Comparison of ENCODE assay signal across 1 cellular context in genomic region chr16:75257886-75258806, GRCh38.
TF ChIP-seq lines count a peak whose summit lies in the region.

No MANE protein-coding gene starts in this region.

TF ChIP-seq in IMR-90, 13 proteins besides CTCF, POLR2A, EP300 and RAD21:
- TF ChIP-seq, protein P1, sequence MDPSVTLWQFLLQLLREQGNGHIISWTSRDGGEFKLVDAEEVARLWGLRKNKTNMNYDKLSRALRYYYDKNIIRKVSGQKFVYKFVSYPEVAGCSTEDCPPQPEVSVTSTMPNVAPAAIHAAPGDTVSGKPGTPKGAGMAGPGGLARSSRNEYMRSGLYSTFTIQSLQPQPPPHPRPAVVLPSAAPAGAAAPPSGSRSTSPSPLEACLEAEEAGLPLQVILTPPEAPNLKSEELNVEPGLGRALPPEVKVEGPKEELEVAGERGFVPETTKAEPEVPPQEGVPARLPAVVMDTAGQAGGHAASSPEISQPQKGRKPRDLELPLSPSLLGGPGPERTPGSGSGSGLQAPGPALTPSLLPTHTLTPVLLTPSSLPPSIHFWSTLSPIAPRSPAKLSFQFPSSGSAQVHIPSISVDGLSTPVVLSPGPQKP (IDR thresholded peaks at IDR 0.05; ENCODE audit: borderline replicate concordance, low read depth, low read length), result no peak
- TF ChIP-seq FOS (IDR thresholded peaks at IDR 0.05; ENCODE audit: low read depth, low read length) (no peak), CEBPB (IDR thresholded peaks at IDR 0.05; ENCODE audit: low read depth, low read length) (no peak), CHD1 (IDR thresholded peaks at IDR 0.05; ENCODE audit: low read depth, low read length) (no peak), RCOR1 (IDR thresholded peaks at IDR 0.05; ENCODE audit: insufficient replicate concordance, low read length) (no peak), MAZ (IDR thresholded peaks at IDR 0.05; ENCODE audit: borderline replicate concordance, low read depth, low read length) (no peak), RFX5 (IDR thresholded peaks at IDR 0.05; ENCODE audit: low read depth, low read length) (no peak), NFE2L2 (IDR thresholded peaks at IDR 0.05; ENCODE audit: low read depth, low read length) (no peak), MXI1 (IDR thresholded peaks at IDR 0.05; ENCODE audit: borderline replicate concordance, low read depth, low read length) (no peak)
TF ChIP-seq in IMR-90: peak in this region for 0.
